In the genomic region with DNA sequence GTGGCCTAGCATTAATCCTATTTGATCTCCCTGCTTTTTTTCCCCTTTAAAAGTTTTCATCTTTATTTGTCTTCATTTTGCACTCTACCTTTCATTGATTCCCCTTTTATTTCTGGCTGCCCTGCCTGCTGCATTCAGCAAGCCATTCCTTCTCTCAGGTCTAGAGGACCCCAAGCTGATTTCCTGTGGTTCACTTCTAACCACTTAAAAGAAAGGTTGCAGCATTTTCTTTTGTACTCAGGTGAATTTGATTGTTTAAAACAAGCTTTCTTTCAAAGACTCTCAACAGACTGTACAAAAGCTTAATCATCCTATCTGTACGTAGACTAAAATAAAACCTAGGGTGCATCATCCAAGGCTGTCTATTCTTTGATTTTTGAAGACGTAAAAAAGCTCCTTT, we compare ENCODE assay signal across 16 cellular contexts.
DNase-seq lines count a peak whose midpoint lies in the region; ATAC-seq lines count a peak whose summit lies in the region.
"Had no signal": no experiment of that assay in that cellular context is flagged by ENCODE, and none has a peak within 500 bp of the region (broad histone marks: within the 10 kb centered on the region; RNA-seq: fewer than 3 reads in every experiment).

No MANE protein-coding gene starts in this region.

- ATAC-seq in activated naive CD8-positive, alpha-beta T cell treated with anti-CD3 and anti-CD28 coated beads, Interleukin-2, amount 10 ng/mL, durations not matched to agents 7 days and 5 days (ENCODE audit: low read depth) = peak; percentile 47
- ATAC-seq in activated naive CD8-positive, alpha-beta T cell treated with anti-CD3 and anti-CD28 coated beads, Interleukin-2, amount 50 U/mL, for 24 hours = no peak
- no peak for ATAC-seq in GM19467 (IDR thresholded peaks at IDR 0.05; ENCODE audit: unreplicated experiment)
- ATAC-seq: Right ventricle myocardium inferior had no signal

- POLR2A ChIA-PET in activated naive CD8-positive, alpha-beta T cell treated with anti-CD3 and anti-CD28 coated beads, Interleukin-2, amount 10 ng/mL, durations not matched to agents 7 days and 5 days (lab: Charles Lee) = no interaction called here

- no peak overlapping the region for H3K4me3 Mint-ChIP-seq in activated naive CD8-positive, alpha-beta T cell treated with anti-CD3 and anti-CD28 coated beads, Interleukin-2, amount 10 ng/mL, durations not matched to agents 7 days and 5 days
- H3K4me3 Mint-ChIP-seq in activated naive CD8-positive, alpha-beta T cell treated with anti-CD3 and anti-CD28 coated beads, Interleukin-2, amount 50 U/mL, for 24 hours = no peak overlapping the region

- no peaks in the 10 kb centered on the region for H3K9me3 Mint-ChIP-seq in activated naive CD8-positive, alpha-beta T cell treated with anti-CD3 and anti-CD28 coated beads, Interleukin-2, amount 10 ng/mL, durations not matched to agents 7 days and 5 days
- no peaks in the 10 kb centered on the region for H3K9me3 Mint-ChIP-seq in activated naive CD8-positive, alpha-beta T cell treated with anti-CD3 and anti-CD28 coated beads, Interleukin-2, amount 50 U/mL, for 24 hours

- no peaks in the 10 kb centered on the region for H3K36me3 ChIP-seq in iPS-20b (ENCODE audit: insufficient read depth, low read depth, low read length)
- H3K36me3 ChIP-seq: MG63, Peyer's patch had no signal

- no peak overlapping the region for H3K27ac Mint-ChIP-seq in activated naive CD8-positive, alpha-beta T cell treated with anti-CD3 and anti-CD28 coated beads, Interleukin-2, amount 10 ng/mL, durations not matched to agents 7 days and 5 days
- H3K27ac Mint-ChIP-seq in activated naive CD8-positive, alpha-beta T cell treated with anti-CD3 and anti-CD28 coated beads, Interleukin-2, amount 50 U/mL, for 24 hours = no peak overlapping the region

- H3K36me3 Mint-ChIP-seq in activated naive CD8-positive, alpha-beta T cell treated with anti-CD3 and anti-CD28 coated beads, Interleukin-2, amount 10 ng/mL, durations not matched to agents 7 days and 5 days = no peaks in the 10 kb centered on the region
- no peaks in the 10 kb centered on the region for H3K36me3 Mint-ChIP-seq in activated naive CD8-positive, alpha-beta T cell treated with anti-CD3 and anti-CD28 coated beads, Interleukin-2, amount 50 U/mL, for 24 hours (ENCODE audit: low read depth)

- H3K4me3 ChIP-seq in iPS-20b (ENCODE audit: low read length) = no peak overlapping the region
- H3K4me3 ChIP-seq: MG63, Peyer's patch had no signal

- no peaks in the 10 kb centered on the region for H3K9me3 ChIP-seq in iPS-20b (ENCODE audit: insufficient read depth, low read depth, low read length)
- H3K9me3 ChIP-seq: MG63, Peyer's patch had no signal

- peaks cover 36% of the 10 kb centered on the region for H3K4me1 ChIP-seq in iPS-20b (ENCODE audit: insufficient read depth, low read length)
- H3K4me1 ChIP-seq: Peyer's patch had no signal

- H3K27ac ChIP-seq in iPS-20b (ENCODE audit: low read length) = no peak overlapping the region
- H3K27ac ChIP-seq: C4-2B, Peyer's patch had no signal

- no peaks in the 10 kb centered on the region for H3K27me3 ChIP-seq in iPS-20b (ENCODE audit: insufficient read depth, low read length)
- H3K27me3 ChIP-seq: MG63, Peyer's patch had no signal

- H3K4me1 Mint-ChIP-seq in activated naive CD8-positive, alpha-beta T cell treated with anti-CD3 and anti-CD28 coated beads, Interleukin-2, amount 10 ng/mL, durations not matched to agents 7 days and 5 days = peaks cover 12% of the 10 kb centered on the region
- peaks cover 5% of the 10 kb centered on the region for H3K4me1 Mint-ChIP-seq in activated naive CD8-positive, alpha-beta T cell treated with anti-CD3 and anti-CD28 coated beads, Interleukin-2, amount 50 U/mL, for 24 hours

- no peak for DNase-seq in activated naive CD8-positive, alpha-beta T cell treated with anti-CD3 and anti-CD28 coated beads, Interleukin-2, amount 10 ng/mL, durations not matched to agents 7 days and 5 days
- DNase-seq in activated naive CD8-positive, alpha-beta T cell treated with anti-CD3 and anti-CD28 coated beads, Interleukin-2, amount 50 U/mL, for 24 hours = no peak
- DNase-seq in NCI-H2227 treated with DMSO at 0.1 percent for 48 hours (lab: John Stamatoyannopoulos, UW) (peak; percentile 26), NK-92 (lab: John Stamatoyannopoulos, UW; ENCODE audit: unreplicated experiment) (no peak), CD1c-positive myeloid dendritic cell (ENCODE audit: extremely low spot score) (no peak)
- DNase-seq: COR-L47, DMS153, MG63, NCI-H1092 treated with DMSO at 0.1 percent for 48 hours, NCI-H2081 treated with DMSO at 0.1 percent for 48 hours, NCI-H82, Peyer's patch had no signal

- H3K9ac ChIP-seq in iPS-20b (ENCODE audit: low read depth, low read length) = peak overlapping the region; percentile 8; the same call in 1 of the 2 replicates

- peaks cover 4% of the 10 kb centered on the region for H3K27me3 Mint-ChIP-seq in activated naive CD8-positive, alpha-beta T cell treated with anti-CD3 and anti-CD28 coated beads, Interleukin-2, amount 10 ng/mL, durations not matched to agents 7 days and 5 days
- peaks cover 4% of the 10 kb centered on the region for H3K27me3 Mint-ChIP-seq in activated naive CD8-positive, alpha-beta T cell treated with anti-CD3 and anti-CD28 coated beads, Interleukin-2, amount 50 U/mL, for 24 hours
